In genomic region chr14:50839696-50840095, GRCh38 we compare ENCODE assay signal across 1 cellular context.
TF ChIP-seq lines count a peak whose summit lies in the region.

No MANE protein-coding gene starts in this region.

TF ChIP-seq in GM23338, 12 proteins besides CTCF, POLR2A, EP300 and RAD21 (continued from another document):
- TF ChIP-seq ZNF462 (CRISPR knock-in tag; IDR thresholded peaks at IDR 0.05) (no peak), NANOG (IDR thresholded peaks at IDR 0.05; ENCODE audit: borderline replicate concordance) (no peak), POLR2AphosphoS5 (IDR thresholded peaks at IDR 0.05; ENCODE audit: low read depth) (no peak), STAT1 (IDR thresholded peaks at IDR 0.05; ENCODE audit: unreplicated experiment) (no peak), JUNB (IDR thresholded peaks at IDR 0.05; ENCODE audit: unreplicated experiment) (no peak), CREB1 (CRISPR knock-in tag; IDR thresholded peaks at IDR 0.05; ENCODE audit: low read depth) (no peak), ZNF331 (CRISPR knock-in tag; IDR thresholded peaks at IDR 0.05; ENCODE audit: low read depth) (no peak), EZH2 (IDR thresholded peaks at IDR 0.05; ENCODE audit: low read depth, unreplicated experiment) (no peak), REST (IDR thresholded peaks at IDR 0.05; ENCODE audit: unreplicated experiment) (no peak), ZNF114 (CRISPR knock-in tag; IDR thresholded peaks at IDR 0.05) (no peak)
